ENCODE assay signal across 8 cellular contexts in genomic region chr6:73129653-73130443, GRCh38.
DNase-seq lines count a peak whose midpoint lies in the region; ATAC-seq lines count a peak whose summit lies in the region.

No MANE protein-coding gene starts in this region.

- peaks cover 6% of the 10 kb centered on the region for H3K36me3 Mint-ChIP-seq in memory B cell

- no peaks in the 10 kb centered on the region for H3K9me3 Mint-ChIP-seq in memory B cell

- peak in 11 of 14 donors; percentile 9 to 76 (median 52) for DNase-seq in C1 segment of cervical spinal cord (lab: John Stamatoyannopoulos, UW)
- DNase-seq in NCI-H510A (lab: John Stamatoyannopoulos, UW) = peak; percentile 1
- peak; percentile 76 to 81 for DNase-seq in activated CD4-positive, alpha-beta T cell treated with anti-CD3 and anti-CD28 coated beads, Interleukin-2, amount 50 U/mL, for 4 hours
- peak; percentile 91 for DNase-seq in ecto neural progenitor cell (ENCODE audit: low spot score)
- DNase-seq in memory B cell (ENCODE audit: low spot score in 2 of 2) = peak; percentile 84 to 90
- DNase-seq in stimulated activated CD8-positive, alpha-beta memory T cell treated with anti-CD3 and anti-CD28 coated beads, Interleukin-15, amount 100 ng/mL, for 4 hours (ENCODE audit: low read depth in 2 of 2) = peak; percentile 40 to 48

- H3K27me3 Mint-ChIP-seq in memory B cell = no peaks in the 10 kb centered on the region

- peak; percentile 98 for ATAC-seq in GM19023 (IDR thresholded peaks at IDR 0.05; ENCODE audit: unreplicated experiment)
- ATAC-seq in HG03135 (IDR thresholded peaks at IDR 0.05; ENCODE audit: unreplicated experiment) = peak; percentile 95
- peak; percentile 92 for ATAC-seq in memory B cell (ENCODE audit: low read depth)

- H3K4me1 Mint-ChIP-seq in memory B cell = peaks cover 7% of the 10 kb centered on the region

- H3K27ac Mint-ChIP-seq in memory B cell = no peak overlapping the region

- H3K4me3 Mint-ChIP-seq in memory B cell = peak overlapping the region; percentile 69

Comparison
In these comparisons a context has a peak if more than half of its experiments do, and no peak if none do; other contexts are left out.
1. Peak in every context shown above with its lines: DNase-seq and ATAC-seq.
2. DNase-seq: peak in every context shown above with its lines; median percentile 91 in ecto neural progenitor cell; 87 in memory B cell; 78 in activated CD4-positive, alpha-beta T cell treated with anti-CD3 and anti-CD28 coated beads, Interleukin-2, amount 50 U/mL, for 4 hours; 52 in C1 segment of cervical spinal cord; 44 in stimulated activated CD8-positive, alpha-beta memory T cell treated with anti-CD3 and anti-CD28 coated beads, Interleukin-15, amount 100 ng/mL, for 4 hours; 1 in NCI-H510A.